Comparison of ENCODE assay signal across 9 cellular contexts in the genomic region with DNA sequence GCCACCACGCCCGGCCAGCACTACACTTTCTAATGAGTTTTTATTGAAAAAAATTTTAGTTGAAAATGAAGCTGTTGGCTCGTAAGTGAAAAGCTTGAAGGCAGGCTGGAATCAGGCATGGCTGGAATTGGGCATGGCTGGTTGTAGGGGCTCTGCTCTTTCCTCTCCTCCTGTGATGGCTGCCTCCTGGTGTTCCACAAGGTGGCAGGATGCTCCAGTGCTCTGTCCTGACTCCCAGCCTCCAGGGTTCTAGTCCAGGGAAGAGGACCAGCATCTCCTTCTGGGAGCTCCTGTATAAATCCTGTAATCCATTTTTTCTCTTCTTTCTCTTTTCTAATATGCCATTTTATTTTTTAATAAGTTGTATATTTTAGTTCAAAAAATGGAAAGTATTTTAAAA. TPM values are rescaled to one million over a fixed set of nuclear protein-coding genes. Genes with fewer than 3 reads are reported as not detected.
DNase-seq lines count a peak whose midpoint lies in the region; ATAC-seq, FAIRE-seq and TF ChIP-seq lines count a peak whose summit lies in the region.
"Had no signal": no experiment of that assay in that cellular context is flagged by ENCODE, and none has a peak within 500 bp of the region (broad histone marks: within the 10 kb centered on the region; RNA-seq: fewer than 3 reads in every experiment).

No MANE protein-coding gene starts in this region.

- H3K9me3 ChIP-seq in small intestine (ENCODE audit: control insufficient read depth, low read depth), result no peaks in the 10 kb centered on the region

- H3K4me1 ChIP-seq in small intestine (ENCODE audit: control insufficient read depth in 2 of 2, insufficient read depth in 1 of 2, low read depth in 1 of 2, low read length in 1 of 2), result peaks cover 0 to 2% of the 10 kb centered on the region in 2 donors

- DNase-seq in activated naive CD4-positive, alpha-beta T cell treated with anti-CD3 and anti-CD28 coated beads for 36 hours, result peak; percentile 33
- no peak for DNase-seq in activated naive CD4-positive, alpha-beta T cell treated with anti-CD3 and anti-CD28 coated beads, Interleukin-2, amount 50 U/mL, for 16 hours
- peak; percentile 79 for DNase-seq in NCI-H69 (lab: John Stamatoyannopoulos, UW)
- DNase-seq in epithelial cell of proximal tubule (ENCODE audit: low read depth), result no peak
- DNase-seq in small intestine, result peak; percentile 22
- no peak for DNase-seq in NCI-H526 treated with DMSO at 0.1 percent for 48 hours (lab: John Stamatoyannopoulos, UW)
- no peak for DNase-seq in DMS79 treated with DMSO at 0.1 percent for 48 hours (lab: John Stamatoyannopoulos, UW)

- H3K4me3 Mint-ChIP-seq in activated naive CD4-positive, alpha-beta T cell treated with anti-CD3 and anti-CD28 coated beads for 36 hours, result no peak overlapping the region

- no peak overlapping the region for H3K4me3 ChIP-seq in epithelial cell of proximal tubule (ENCODE audit: low read depth, low read length)
- H3K4me3 ChIP-seq in small intestine (ENCODE audit: low read depth in 1 of 2, low read length in 2 of 2), result no peak overlapping the region
- H3K4me3 ChIP-seq: skin epidermis had no signal

- H3K27ac Mint-ChIP-seq in activated naive CD4-positive, alpha-beta T cell treated with anti-CD3 and anti-CD28 coated beads for 36 hours, result no peak overlapping the region

- WGBS in small intestine, 3 donors, result 90 to 98% (median 98%) methylated on average over 3 of the region's 3 CpGs

- CTCF ChIA-PET in activated naive CD4-positive, alpha-beta T cell treated with anti-CD3 and anti-CD28 coated beads for 36 hours (lab: Charles Lee), result interaction anchor here (0.7 to 2.5 kb wide), 3 partner anchors 339 to 396 kb away, joined by 3 to 10 read pairs (median 5); no protein-coding TSS in a partner anchor

- intact Hi-C loops in activated naive CD4-positive, alpha-beta T cell treated with anti-CD3 and anti-CD28 coated beads for 36 hours (cut with micrococcal nuclease), result loop anchor here (1.0 to 5.0 kb wide), 5 partner anchors 220 to 483 kb away; a partner anchor contains a TSS

- no peak overlapping the region for H3K27ac ChIP-seq in small intestine (ENCODE audit: low read depth in 1 of 2, low read length in 1 of 2)
- H3K27ac ChIP-seq: skin epidermis had no signal

- no peaks in the 10 kb centered on the region for H3K9me3 Mint-ChIP-seq in activated naive CD4-positive, alpha-beta T cell treated with anti-CD3 and anti-CD28 coated beads for 36 hours

- FAIRE-seq in small intestine (lab: Jason Lieb, UNC), result no peak

- no peaks in the 10 kb centered on the region for H3K27me3 Mint-ChIP-seq in activated naive CD4-positive, alpha-beta T cell treated with anti-CD3 and anti-CD28 coated beads for 36 hours (ENCODE audit: low read depth)

- H3K36me3 Mint-ChIP-seq in activated naive CD4-positive, alpha-beta T cell treated with anti-CD3 and anti-CD28 coated beads for 36 hours (ENCODE audit: low read depth), result peaks cover 24% of the 10 kb centered on the region

- TF ChIP-seq CTCF in epithelial cell of proximal tubule (conservative IDR thresholded peaks at IDR 0.05; ENCODE audit: low read depth, low read length), result peak; percentile 72

- peaks cover 6% of the 10 kb centered on the region for H3K4me1 Mint-ChIP-seq in activated naive CD4-positive, alpha-beta T cell treated with anti-CD3 and anti-CD28 coated beads for 36 hours (ENCODE audit: low read depth)

- H3K36me3 ChIP-seq in small intestine (ENCODE audit: control insufficient read depth in 2 of 2, insufficient read depth in 2 of 2, low read length in 2 of 2), result peaks cover 3 to 6% of the 10 kb centered on the region in 2 donors

- ATAC-seq in GM19324 (IDR thresholded peaks at IDR 0.05; ENCODE audit: low FRiP score, unreplicated experiment), result no peak

- H3K27me3 ChIP-seq in small intestine (ENCODE audit: control insufficient read depth in 2 of 2, insufficient read depth in 2 of 2, low read length in 2 of 2), result no peaks in the 10 kb centered on the region

RNA-seq across cellular contexts. Expression of a gene that starts 57.2 kb away (rescaled TPM):
- total RNA-seq in activated naive CD4-positive, alpha-beta T cell treated with anti-CD3 and anti-CD28 coated beads for 36 hours, result 100 to 1,000 TPM; 107 to 112 TPM
- total RNA-seq in epithelial cell of proximal tubule, result 63.2 and 127 TPM in 2 replicates
- polyA plus RNA-seq in small intestine, result 10 to 100 TPM; 13.5 to 39.7 (median 26.4) TPM

RNA-seq across cellular contexts. Expression of a gene that starts 57.5 kb away (rescaled TPM):
- 10 to 100 TPM; 25.1 to 25.8 TPM for total RNA-seq in activated naive CD4-positive, alpha-beta T cell treated with anti-CD3 and anti-CD28 coated beads for 36 hours
- total RNA-seq in epithelial cell of proximal tubule, result 8.8 and 13.6 TPM in 2 replicates
- 1 to 10 TPM; 3.5 to 5.1 (median 4.5) TPM for polyA plus RNA-seq in small intestine

Comparison
In these comparisons a context has a peak if more than half of its experiments do, and no peak if none do; other contexts are left out.
1. DNase-seq: peak in activated naive CD4-positive, alpha-beta T cell treated with anti-CD3 and anti-CD28 coated beads for 36 hours (single experiment), NCI-H69 (single experiment) and small intestine (single experiment); none in activated naive CD4-positive, alpha-beta T cell treated with anti-CD3 and anti-CD28 coated beads, Interleukin-2, amount 50 U/mL, for 16 hours (single experiment), epithelial cell of proximal tubule (single experiment), NCI-H526 treated with DMSO at 0.1 percent for 48 hours (single experiment) and DMS79 treated with DMSO at 0.1 percent for 48 hours (single experiment).